In genomic region chr3:120029749-120030148, GRCh38 we compare ENCODE assay signal across 17 cellular contexts.
"Had no signal": no experiment of that assay in that cellular context is flagged by ENCODE, and none has a peak within 500 bp of the region (broad histone marks: within the 10 kb centered on the region; RNA-seq: fewer than 3 reads in every experiment).

No MANE protein-coding gene starts in this region.

- H3K36me3 ChIP-seq: MG63 had no signal

- DNase-seq: KBM-7, MG63, NCI-H1092 treated with DMSO at 0.1 percent for 48 hours, NCI-H1436, NCI-H187, NCI-H2029, NCI-H2081 treated with DMSO at 0.1 percent for 48 hours, NCI-H2171, NCI-H226, NCI-H446, NCI-H510A, NCI-H524 treated with DMSO at 0.1 percent for 48 hours, NCI-H69, NCI-H774, RPMI8226, SHP77 had no signal

- H3K4me3 ChIP-seq: MG63 had no signal

- H3K9me3 ChIP-seq: MG63 had no signal

- ATAC-seq: SK-N-SH treated with all-trans-retinoic acid at 6 μM for 48 hours had no signal

- H3K27me3 ChIP-seq: MG63 had no signal
